Comparison of ENCODE assay signal across 8 cellular contexts in genomic region chr12:120856980-120857379, GRCh38. TPM values are rescaled to one million over a fixed set of nuclear protein-coding genes. Genes with fewer than 3 reads are reported as not detected.
A peak's percentile ranks its signal among the peaks of the same experiment; 100 is the strongest.
DNase-seq lines count a peak whose midpoint lies in the region; ATAC-seq and TF ChIP-seq lines count a peak whose summit lies in the region.

No MANE protein-coding gene starts in this region.

- H3K27ac Mint-ChIP-seq in Calu3 (ENCODE audit: unreplicated experiment): peak overlapping the region; percentile 51
- peak overlapping the region; percentile 18 to 40 (median 21) for H3K27ac Mint-ChIP-seq in IgD-negative memory B cell
- peak overlapping the region; percentile 28 for H3K27ac Mint-ChIP-seq in activated naive CD8-positive, alpha-beta T cell treated with anti-CD3 and anti-CD28 coated beads, Interleukin-2, amount 50 U/mL, for 24 hours

- H3K27me3 Mint-ChIP-seq in Calu3 (ENCODE audit: unreplicated experiment) (no peaks in the 10 kb centered on the region), IgD-negative memory B cell (no peaks in the 10 kb centered on the region)
- no peaks in the 10 kb centered on the region for H3K27me3 Mint-ChIP-seq in activated naive CD8-positive, alpha-beta T cell treated with anti-CD3 and anti-CD28 coated beads, Interleukin-2, amount 50 U/mL, for 24 hours

- intact Hi-C loops in Calu3 (cut with micrococcal nuclease; ENCODE audit: unreplicated experiment): loop anchor here (5.0 kb wide), 2 partner anchors 105 to 275 kb away; partner anchors contain the start of gene POP5

- peak; percentile 45 for DNase-seq in Calu3
- no peak for DNase-seq in activated naive CD8-positive, alpha-beta T cell treated with anti-CD3 and anti-CD28 coated beads, Interleukin-2, amount 50 U/mL, for 24 hours
- DNase-seq in myocyte (ENCODE audit: low read depth): peak; percentile 22
- no peak for DNase-seq in cerebellar nuclear complex (lab: John Stamatoyannopoulos, UW)
- DNase-seq in SHP77 treated with DMSO at 0.1 percent for 48 hours (lab: John Stamatoyannopoulos, UW): no peak
- DNase-seq in COLO668 (lab: John Stamatoyannopoulos, UW; ENCODE audit: unreplicated experiment): no peak
- DNase-seq in NCI-H1048 (lab: John Stamatoyannopoulos, UW): no peak

- no TSS peak for BruUV-seq in Calu3 (replicated peaks; lab: Mats Ljungman, UMichigan)

- TF ChIP-seq CTCF in Calu3 (IDR thresholded peaks at IDR 0.05; ENCODE audit: unreplicated experiment): peak; percentile 45

- H3K4me3 Mint-ChIP-seq in Calu3 (ENCODE audit: low read depth, unreplicated experiment) (no peak overlapping the region), IgD-negative memory B cell (peak overlapping the region; percentile 18 to 59 (median 41))
- H3K4me3 Mint-ChIP-seq in activated naive CD8-positive, alpha-beta T cell treated with anti-CD3 and anti-CD28 coated beads, Interleukin-2, amount 50 U/mL, for 24 hours: peak overlapping the region; percentile 9

- H3K36me3 Mint-ChIP-seq in Calu3 (ENCODE audit: insufficient read depth, unreplicated experiment) (peaks cover 4% of the 10 kb centered on the region), IgD-negative memory B cell (peaks cover 3% of the 10 kb centered on the region)
- H3K36me3 Mint-ChIP-seq in activated naive CD8-positive, alpha-beta T cell treated with anti-CD3 and anti-CD28 coated beads, Interleukin-2, amount 50 U/mL, for 24 hours (ENCODE audit: low read depth): peaks cover 9% of the 10 kb centered on the region

- ATAC-seq in activated naive CD8-positive, alpha-beta T cell treated with anti-CD3 and anti-CD28 coated beads, Interleukin-2, amount 50 U/mL, for 24 hours: peak; percentile 55

- CTCF ChIA-PET in Calu3 (lab: Charles Lee): interaction anchor here (0.6 to 2.2 kb wide), 16 partner anchors 17 to 669 kb away, joined by 3 to 19 read pairs (median 6); partner anchors contain the start of gene SIRT4

- H3K9me3 Mint-ChIP-seq in Calu3 (ENCODE audit: low read depth, unreplicated experiment): no peaks in the 10 kb centered on the region
- H3K9me3 Mint-ChIP-seq in IgD-negative memory B cell: no peaks in the 10 kb centered on the region
- peaks cover 7% of the 10 kb centered on the region for H3K9me3 Mint-ChIP-seq in activated naive CD8-positive, alpha-beta T cell treated with anti-CD3 and anti-CD28 coated beads, Interleukin-2, amount 50 U/mL, for 24 hours

- H3K4me1 Mint-ChIP-seq in Calu3 (ENCODE audit: low read depth, unreplicated experiment): peaks cover 27% of the 10 kb centered on the region
- H3K4me1 Mint-ChIP-seq in IgD-negative memory B cell: peaks cover 44 to 60% (median 48%) of the 10 kb centered on the region in 3 donors
- peaks cover 44% of the 10 kb centered on the region for H3K4me1 Mint-ChIP-seq in activated naive CD8-positive, alpha-beta T cell treated with anti-CD3 and anti-CD28 coated beads, Interleukin-2, amount 50 U/mL, for 24 hours

RNA-seq across cellular contexts. Expression of gene SPPL3, which starts 47.2 kb away (rescaled TPM):
- 61.0 and 61.1 TPM in 2 replicates for total RNA-seq in Calu3 (2022)
- polyA plus RNA-seq in IgD-negative memory B cell: 18.6 TPM
- total RNA-seq in myocyte: 11.0 and 12.2 TPM in 2 replicates
- polyA plus RNA-seq in myocyte (2012): 32.9 TPM

Comparison
In these comparisons a context has a peak if more than half of its experiments do, and no peak if none do; other contexts are left out.
1. DNase-seq: peak in Calu3 (single experiment) and myocyte (single experiment); none in activated naive CD8-positive, alpha-beta T cell treated with anti-CD3 and anti-CD28 coated beads, Interleukin-2, amount 50 U/mL, for 24 hours (single experiment), cerebellar nuclear complex (0 of 2), SHP77 treated with DMSO at 0.1 percent for 48 hours (single experiment), COLO668 (single experiment) and NCI-H1048 (single experiment).
2. Peak in every context shown above with its lines, with median percentiles within 50 percentile points of each other: H3K27ac Mint-ChIP-seq.